Comparison of ENCODE assay signal across 1 cellular context in the genomic region with DNA sequence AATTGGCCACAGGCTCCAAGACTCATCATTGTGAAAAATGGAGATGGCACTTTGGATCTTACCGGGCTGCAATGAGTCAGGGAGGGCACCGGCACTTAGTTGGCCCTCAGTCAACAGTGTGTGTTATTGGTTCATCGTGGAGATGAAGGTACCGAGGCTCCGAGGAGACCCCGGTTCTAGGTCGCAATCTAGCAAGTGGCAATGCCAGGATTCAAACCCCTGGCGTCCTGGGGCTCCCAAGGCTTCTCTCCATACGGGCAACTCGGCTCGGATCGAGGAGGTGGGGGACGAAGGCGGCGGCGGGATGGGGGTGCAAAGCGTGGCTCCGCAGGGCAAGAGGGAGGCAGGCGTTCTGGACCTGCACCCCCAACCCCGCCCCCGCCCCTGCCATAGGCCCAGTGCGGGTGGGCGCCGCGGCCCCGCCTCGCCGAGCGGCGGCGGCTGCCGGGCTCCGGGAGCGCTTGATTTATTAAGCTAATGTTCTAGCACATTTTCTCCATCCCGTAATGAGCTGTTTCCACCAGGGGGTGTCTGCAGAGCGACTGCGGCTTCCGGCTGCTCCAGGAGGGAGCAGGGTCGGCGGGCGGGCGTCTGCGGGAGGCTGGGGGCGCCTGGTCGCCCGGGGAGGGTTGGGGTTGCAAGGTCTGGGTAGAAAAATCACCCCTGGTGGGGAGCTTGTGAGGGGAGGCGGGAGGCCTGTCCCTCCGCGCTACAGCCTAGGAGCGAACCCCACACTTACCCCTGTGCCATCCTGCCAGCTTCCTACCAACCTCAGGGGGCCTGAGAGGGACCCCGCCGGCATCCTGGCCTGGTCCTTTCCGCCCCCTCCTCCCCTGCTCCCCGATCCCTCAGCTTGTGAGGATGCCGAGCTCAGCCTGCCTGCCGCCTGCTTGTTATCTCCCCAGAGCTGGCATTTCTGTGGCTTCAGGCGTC.
TF ChIP-seq lines count a peak whose summit lies in the region.

No MANE protein-coding gene starts in this region.

TF ChIP-seq in K562, 482 proteins besides CTCF, POLR2A, EP300 and RAD21 (continued from another document):
- 0 out of 2 replicates have a peak, but pooled peaks have one; percentile 37 for TF ChIP-seq GABPA (tag; conservative IDR thresholded peaks at IDR 0.05; ENCODE audit: low read depth)
- no peak for TF ChIP-seq ZNF232 (CRISPR knock-in tag; IDR thresholded peaks at IDR 0.05)
- TF ChIP-seq, protein P1, sequence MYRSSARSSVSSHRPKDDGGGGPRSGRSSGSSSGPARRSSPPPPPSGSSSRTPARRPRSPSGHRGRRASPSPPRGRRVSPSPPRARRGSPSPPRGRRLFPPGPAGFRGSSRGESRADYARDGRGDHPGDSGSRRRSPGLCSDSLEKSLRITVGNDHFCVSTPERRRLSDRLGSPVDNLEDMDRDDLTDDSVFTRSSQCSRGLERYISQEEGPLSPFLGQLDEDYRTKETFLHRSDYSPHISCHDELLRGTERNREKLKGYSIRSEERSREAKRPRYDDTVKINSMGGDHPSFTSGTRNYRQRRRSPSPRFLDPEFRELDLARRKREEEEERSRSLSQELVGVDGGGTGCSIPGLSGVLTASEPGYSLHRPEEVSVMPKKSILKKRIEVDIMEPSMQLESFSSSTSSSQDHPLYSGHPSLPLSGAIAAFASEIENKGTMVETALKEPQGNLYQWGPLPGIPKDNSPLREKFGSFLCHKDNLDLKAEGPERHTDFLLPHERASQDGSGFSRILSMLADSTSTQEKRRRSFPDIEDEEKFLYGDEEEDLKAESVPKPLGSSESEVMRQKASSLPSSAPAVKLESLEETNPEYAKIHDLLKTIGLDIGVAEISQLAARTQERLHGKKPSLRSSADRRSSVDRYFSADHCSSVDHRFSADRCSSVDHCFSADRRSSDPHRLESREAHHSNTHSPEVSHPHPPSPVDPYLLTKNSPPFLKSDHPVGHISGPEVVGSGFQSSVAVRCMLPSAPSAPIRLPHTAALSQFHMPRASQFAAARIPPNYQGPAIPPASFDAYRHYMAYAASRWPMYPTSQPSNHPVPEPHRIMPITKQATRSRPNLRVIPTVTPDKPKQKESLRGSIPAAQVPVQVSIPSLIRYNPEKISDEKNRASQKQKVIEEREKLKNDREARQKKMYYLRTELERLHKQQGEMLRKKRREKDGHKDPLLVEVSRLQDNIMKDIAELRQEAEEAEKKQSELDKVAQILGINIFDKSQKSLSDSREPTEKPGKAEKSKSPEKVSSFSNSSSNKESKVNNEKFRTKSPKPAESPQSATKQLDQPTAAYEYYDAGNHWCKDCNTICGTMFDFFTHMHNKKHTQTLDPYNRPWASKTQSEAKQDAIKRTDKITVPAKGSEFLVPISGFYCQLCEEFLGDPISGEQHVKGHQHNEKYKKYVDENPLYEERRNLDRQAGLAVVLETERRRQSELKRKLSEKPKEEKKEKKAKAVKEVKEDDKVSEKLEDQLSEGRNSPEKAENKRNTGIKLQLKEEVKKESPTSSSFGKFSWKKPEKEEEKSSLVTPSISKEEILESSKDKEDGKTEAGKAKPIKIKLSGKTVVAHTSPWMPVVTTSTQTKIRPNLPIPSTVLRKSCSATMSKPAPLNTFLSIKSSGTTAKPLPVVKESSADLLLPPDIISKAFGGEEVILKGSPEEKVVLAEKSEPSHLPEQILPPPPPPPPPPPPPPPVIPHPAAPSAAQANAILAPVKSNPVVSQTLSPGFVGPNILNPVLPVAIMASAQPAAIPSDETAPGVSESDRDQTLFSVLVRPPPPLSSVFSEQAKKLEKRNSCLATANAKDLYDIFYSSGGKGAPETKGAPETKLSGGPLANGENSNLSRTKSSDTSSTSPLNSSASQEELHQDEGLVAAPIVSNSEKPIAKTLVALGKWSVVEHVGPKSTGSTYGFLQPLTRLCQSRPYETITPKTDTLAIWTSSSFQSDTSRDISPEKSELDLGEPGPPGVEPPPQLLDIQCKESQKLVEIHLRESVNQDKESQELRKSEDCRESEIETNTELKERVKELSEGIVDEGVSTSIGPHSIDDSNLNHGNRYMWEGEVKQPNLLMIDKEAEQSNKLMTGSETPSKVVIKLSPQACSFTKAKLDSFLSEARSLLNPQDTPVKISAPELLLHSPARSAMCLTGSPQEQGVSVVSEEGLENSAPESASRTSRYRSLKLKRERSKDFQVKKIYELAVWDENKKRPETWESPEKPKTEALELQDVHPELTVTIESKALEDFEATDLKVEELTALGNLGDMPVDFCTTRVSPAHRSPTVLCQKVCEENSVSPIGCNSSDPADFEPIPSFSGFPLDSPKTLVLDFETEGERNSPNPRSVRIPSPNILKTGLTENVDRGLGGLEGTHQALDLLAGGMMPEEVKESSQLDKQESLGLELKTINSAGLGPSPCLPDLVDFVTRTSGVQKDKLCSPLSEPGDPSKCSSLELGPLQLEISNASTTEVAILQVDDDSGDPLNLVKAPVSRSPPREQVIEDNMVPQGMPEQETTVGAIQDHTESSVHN (IDR thresholded peaks at IDR 0.05; ENCODE audit: borderline replicate concordance in 1 of 2, low read depth in 1 of 2) = no peak
- TF ChIP-seq ZBTB7A (IDR thresholded peaks at IDR 0.05; ENCODE audit: borderline replicate concordance, control insufficient read depth, low read depth, low read length) = peak; percentile 63; the same call in 1 of the 2 replicates
- 0 out of 2 replicates have a peak, but pooled peaks have one; percentile 14 for TF ChIP-seq CBX1 (IDR thresholded peaks at IDR 0.05; ENCODE audit: low read depth)
- peak; percentile 51 for TF ChIP-seq MEIS2 (IDR thresholded peaks at IDR 0.05; ENCODE audit: partially characterized antibody)
